ENCODE assay signal across 8 cellular contexts in genomic region chr1:151934048-151934493, GRCh38. TPM values are rescaled to one million over a fixed set of nuclear protein-coding genes. Genes with fewer than 3 reads are reported as not detected.
DNase-seq lines count a peak whose midpoint lies in the region; ATAC-seq lines count a peak whose summit lies in the region.

No MANE protein-coding gene starts in this region.

- no peak overlapping the region for H3K27ac Mint-ChIP-seq in activated CD8-positive, alpha-beta memory T cell treated with anti-CD3 and anti-CD28 coated beads, Interleukin-2, amount 10 ng/mL, durations not matched to agents 7 days and 5 days

- H3K4me3 Mint-ChIP-seq in activated CD8-positive, alpha-beta memory T cell treated with anti-CD3 and anti-CD28 coated beads, Interleukin-2, amount 10 ng/mL, durations not matched to agents 7 days and 5 days: no peak overlapping the region

- peak; percentile 92 for ATAC-seq in activated CD8-positive, alpha-beta memory T cell treated with anti-CD3 and anti-CD28 coated beads, Interleukin-2, amount 10 ng/mL, durations not matched to agents 7 days and 5 days
- no peak for ATAC-seq in HG02759 (IDR thresholded peaks at IDR 0.05; ENCODE audit: unreplicated experiment)

- H3K9me3 Mint-ChIP-seq in activated CD8-positive, alpha-beta memory T cell treated with anti-CD3 and anti-CD28 coated beads, Interleukin-2, amount 10 ng/mL, durations not matched to agents 7 days and 5 days (ENCODE audit: low read depth): no peaks in the 10 kb centered on the region

- no peaks in the 10 kb centered on the region for H3K36me3 Mint-ChIP-seq in activated CD8-positive, alpha-beta memory T cell treated with anti-CD3 and anti-CD28 coated beads, Interleukin-2, amount 10 ng/mL, durations not matched to agents 7 days and 5 days

- peaks cover 4% of the 10 kb centered on the region for H3K27me3 Mint-ChIP-seq in activated CD8-positive, alpha-beta memory T cell treated with anti-CD3 and anti-CD28 coated beads, Interleukin-2, amount 10 ng/mL, durations not matched to agents 7 days and 5 days

- H3K4me1 Mint-ChIP-seq in activated CD8-positive, alpha-beta memory T cell treated with anti-CD3 and anti-CD28 coated beads, Interleukin-2, amount 10 ng/mL, durations not matched to agents 7 days and 5 days: peaks cover 2% of the 10 kb centered on the region

- peak; percentile 58 for DNase-seq in activated CD8-positive, alpha-beta memory T cell treated with anti-CD3 and anti-CD28 coated beads, Interleukin-2, amount 10 ng/mL, durations not matched to agents 7 days and 5 days
- DNase-seq in activated CD8-positive, alpha-beta memory T cell treated with anti-CD3 and anti-CD28 coated beads for 24 hours: no peak
- DNase-seq in NCI-H1436 treated with DMSO at 0.1 percent for 48 hours (lab: John Stamatoyannopoulos, UW): peak; percentile 36
- DNase-seq in SW480 (ENCODE audit: low spot score): peak; percentile 70
- DNase-seq in central memory CD4-positive, alpha-beta T cell: peak; percentile 57
- peak; percentile 73 for DNase-seq in kidney glomerular epithelial cell (lab: John Stamatoyannopoulos, UW)
- DNase-seq in stimulated activated CD4-positive, alpha-beta T cell treated with anti-CD3 and anti-CD28 coated beads, Interleukin-4, amount 100 ng/mL, for 1 hour: peak; percentile 11

- CTCF ChIA-PET in activated CD8-positive, alpha-beta memory T cell treated with anti-CD3 and anti-CD28 coated beads, Interleukin-2, amount 10 ng/mL, durations not matched to agents 7 days and 5 days (lab: Charles Lee): interaction anchor here (0.8 to 14.8 kb wide), 24 partner anchors 8 to 101 kb away, joined by 3 to 230 read pairs (median 5); partner anchors contain the start of gene S100A10

RNA-seq across cellular contexts. Expression of gene THEM4, which starts 24.8 kb away (rescaled TPM):
- total RNA-seq in activated CD8-positive, alpha-beta memory T cell treated with anti-CD3 and anti-CD28 coated beads, Interleukin-2, amount 10 ng/mL, durations not matched to agents 7 days and 5 days: 10 to 100 TPM; 19.1 to 20.9 TPM

RNA-seq across cellular contexts. Expression of gene S100A10, which starts 59.6 kb away (rescaled TPM):
- 100 to 1,000 TPM; 333 to 424 TPM for total RNA-seq in activated CD8-positive, alpha-beta memory T cell treated with anti-CD3 and anti-CD28 coated beads, Interleukin-2, amount 10 ng/mL, durations not matched to agents 7 days and 5 days
